In the genomic region with DNA sequence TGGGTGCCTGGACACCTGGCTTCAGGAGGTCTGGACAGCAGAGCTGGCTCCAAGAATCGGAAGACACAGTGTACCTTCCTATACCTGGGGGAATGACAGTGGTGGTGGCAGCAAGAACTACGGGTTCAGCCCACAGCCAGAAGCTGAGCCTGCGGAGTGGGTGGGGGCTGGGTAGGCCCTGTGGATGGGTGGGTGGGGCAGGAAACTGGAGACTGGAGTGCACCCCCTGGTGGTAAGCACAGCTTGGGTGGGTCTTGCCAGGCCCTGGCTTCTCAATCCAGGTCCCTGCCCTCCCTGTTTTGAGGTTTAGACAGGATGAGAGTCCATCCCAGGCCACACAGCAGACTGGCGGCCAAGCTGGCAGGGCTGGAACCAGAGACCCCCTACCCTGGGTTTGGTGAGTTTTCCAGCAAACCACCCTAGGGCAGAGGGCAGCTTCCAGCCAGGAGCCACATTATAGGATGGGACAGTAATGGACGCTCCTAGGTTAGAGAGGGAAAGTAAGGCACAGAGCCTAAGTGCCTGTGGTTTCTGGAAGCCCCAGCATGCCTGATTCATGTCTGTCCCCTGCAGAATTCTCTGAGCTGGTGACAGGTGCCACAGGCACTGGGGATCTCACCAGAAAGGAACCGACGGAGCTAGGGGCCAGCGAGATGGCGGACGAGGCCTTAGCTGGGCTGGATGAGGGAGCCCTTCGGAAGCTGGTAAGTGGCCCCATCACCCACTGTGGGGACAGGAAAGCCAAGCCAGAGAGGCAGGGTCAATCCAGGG, we compare ENCODE assay signal across 8 cellular contexts. TPM values are rescaled to one million over a fixed set of nuclear protein-coding genes. Genes with fewer than 3 reads are reported as not detected.
DNase-seq lines count a peak whose midpoint lies in the region; ATAC-seq and TF ChIP-seq lines count a peak whose summit lies in the region.

No MANE protein-coding gene starts in this region.

- H3K4me3 ChIP-seq in H7 (ENCODE audit: insufficient read depth, low read depth, low read length): no peak overlapping the region
- H3K4me3 ChIP-seq in cardiac fibroblast (replicated peaks in 1 of 2; ENCODE audit: low read depth in 2 of 2, low read length in 2 of 2): peak overlapping the region; percentile 82 to 90
- H3K4me3 ChIP-seq in liver (ENCODE audit: low read depth in 1 of 3, low read length in 3 of 3): peak overlapping the region; percentile 24 to 47 (median 40)

- peak overlapping the region; percentile 64 to 80 for H3K27ac ChIP-seq in liver (ENCODE audit: low read depth in 1 of 2, low read length in 2 of 2)

- no peaks in the 10 kb centered on the region for H3K27me3 Mint-ChIP-seq in T-helper 17 cell

- TF ChIP-seq RAD21 in liver (IDR thresholded peaks at IDR 0.05): peak; percentile 53 to 71

- peak overlapping the region; percentile 87 for H3K4me3 Mint-ChIP-seq in T-helper 17 cell

- H3K27me3 ChIP-seq in H7 (ENCODE audit: control insufficient read depth, insufficient read depth, low read length) (peaks cover 2% of the 10 kb centered on the region), liver (ENCODE audit: control insufficient read depth in 4 of 4, insufficient read depth in 4 of 4, low read length in 3 of 4) (no peaks in the 10 kb centered on the region)

- DNase-seq in AG08396 (ENCODE audit: low spot score) (peak; percentile 86), H7 (peak; percentile 81), T-helper 17 cell (no peak), cardiac fibroblast (ENCODE audit: low read depth in 2 of 2) (peak; percentile 79 to 84), epidermal melanocyte (ENCODE audit: insufficient read length, low spot score) (no peak)
- peak; percentile 32 to 34 for DNase-seq in stimulated activated CD8-positive, alpha-beta memory T cell treated with anti-CD3 and anti-CD28 coated beads, Interleukin-4, amount 100 ng/mL, for 4 hours (ENCODE audit: low read depth in 2 of 2, low spot score in 1 of 2)

- H3K4me1 Mint-ChIP-seq in T-helper 17 cell: peaks cover 30% of the 10 kb centered on the region

- ATAC-seq in T-helper 17 cell (no peak), HG02938 (IDR thresholded peaks at IDR 0.05; ENCODE audit: unreplicated experiment) (no peak)

- no peaks in the 10 kb centered on the region for H3K36me3 Mint-ChIP-seq in T-helper 17 cell (ENCODE audit: low read depth)

- H3K36me3 ChIP-seq in H7 (replicated peaks; ENCODE audit: control insufficient read depth, insufficient read depth, low read length): no peaks in the 10 kb centered on the region
- H3K36me3 ChIP-seq in liver (ENCODE audit: control insufficient read depth in 4 of 4, insufficient read depth in 3 of 4, low read depth in 1 of 4, low read length in 3 of 4): no peaks in the 10 kb centered on the region

- H3K4me1 ChIP-seq in liver (ENCODE audit: control insufficient read depth in 4 of 4, insufficient read depth in 4 of 4, low read length in 3 of 4): peaks cover 3 to 29% (median 15%) of the 10 kb centered on the region in 4 donors

- TF ChIP-seq CTCF in cardiac fibroblast (IDR thresholded peaks at IDR 0.05; ENCODE audit: low read depth, low read length) (peak; percentile 71), liver (IDR thresholded peaks at IDR 0.05; ENCODE audit: low read depth, low read length, missing input control) (peak; percentile 34)

- no peaks in the 10 kb centered on the region for H3K9me3 ChIP-seq in T-helper 17 cell (ENCODE audit: control insufficient read depth, low read length, poor library complexity, severe bottlenecking)
- H3K9me3 ChIP-seq in liver (ENCODE audit: control insufficient read depth in 4 of 4, low read length in 3 of 4): no peaks in the 10 kb centered on the region

- H3K9ac ChIP-seq in liver (ENCODE audit: low read depth in 1 of 2, low read length in 2 of 2): no peak overlapping the region

- WGBS in liver: 68% methylated on average over 11 of the region's 11 CpGs

- peak overlapping the region; percentile 8 for H3K27ac Mint-ChIP-seq in T-helper 17 cell

TF ChIP-seq in liver, 16 proteins besides CTCF, POLR2A, EP300 and RAD21:
- TF ChIP-seq, protein P1, sequence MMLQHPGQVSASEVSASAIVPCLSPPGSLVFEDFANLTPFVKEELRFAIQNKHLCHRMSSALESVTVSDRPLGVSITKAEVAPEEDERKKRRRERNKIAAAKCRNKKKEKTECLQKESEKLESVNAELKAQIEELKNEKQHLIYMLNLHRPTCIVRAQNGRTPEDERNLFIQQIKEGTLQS (IDR thresholded peaks at IDR 0.05): no peak
- TF ChIP-seq YY1 (IDR thresholded peaks at IDR 0.05) (no peak), TAF1 (conservative IDR thresholded peaks at IDR 0.05) (no peak), RXRA (IDR thresholded peaks at IDR 0.05) (no peak), GABPA (IDR thresholded peaks at IDR 0.05 in 1 of 2, conservative IDR thresholded peaks at IDR 0.05 in 1 of 2) (no peak), EGR1 (IDR thresholded peaks at IDR 0.05; ENCODE audit: low read depth in 2 of 2) (no peak), FOXA2 (IDR thresholded peaks at IDR 0.05) (no peak), HNF4G (IDR thresholded peaks at IDR 0.05) (no peak), JUND (IDR thresholded peaks at IDR 0.05) (no peak)
- TF ChIP-seq, protein P2, sequence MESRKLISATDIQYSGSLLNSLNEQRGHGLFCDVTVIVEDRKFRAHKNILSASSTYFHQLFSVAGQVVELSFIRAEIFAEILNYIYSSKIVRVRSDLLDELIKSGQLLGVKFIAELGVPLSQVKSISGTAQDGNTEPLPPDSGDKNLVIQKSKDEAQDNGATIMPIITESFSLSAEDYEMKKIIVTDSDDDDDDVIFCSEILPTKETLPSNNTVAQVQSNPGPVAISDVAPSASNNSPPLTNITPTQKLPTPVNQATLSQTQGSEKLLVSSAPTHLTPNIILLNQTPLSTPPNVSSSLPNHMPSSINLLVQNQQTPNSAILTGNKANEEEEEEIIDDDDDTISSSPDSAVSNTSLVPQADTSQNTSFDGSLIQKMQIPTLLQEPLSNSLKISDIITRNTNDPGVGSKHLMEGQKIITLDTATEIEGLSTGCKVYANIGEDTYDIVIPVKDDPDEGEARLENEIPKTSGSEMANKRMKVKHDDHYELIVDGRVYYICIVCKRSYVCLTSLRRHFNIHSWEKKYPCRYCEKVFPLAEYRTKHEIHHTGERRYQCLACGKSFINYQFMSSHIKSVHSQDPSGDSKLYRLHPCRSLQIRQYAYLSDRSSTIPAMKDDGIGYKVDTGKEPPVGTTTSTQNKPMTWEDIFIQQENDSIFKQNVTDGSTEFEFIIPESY (IDR thresholded peaks at IDR 0.05): no peak

RNA-seq across cellular contexts. Expression of a gene that starts 1.7 kb away (rescaled TPM):
- 10.7 and 21.0 TPM in 2 replicates for total RNA-seq in H7 (2014; rRNA removed; shearing (Covaris generic))
- 1 to 10 TPM; 1.8 to 4.9 TPM for total RNA-seq in T-helper 17 cell
- total RNA-seq in liver: 10 to 100 TPM; 11.2 to 47.3 TPM
- 10 to 100 TPM; 10.1 to 16.4 TPM for polyA plus RNA-seq in liver

RNA-seq across cellular contexts. Expression of a gene that starts 24.6 kb away (rescaled TPM):
- 14.6 and 22.4 TPM in 2 replicates for total RNA-seq in H7 (2014; rRNA removed; shearing (Covaris generic))
- total RNA-seq in T-helper 17 cell (10 to 100 TPM; 33.2 to 54.8 TPM), liver (1 to 10 TPM; 3.0 to 9.0 TPM)
- polyA plus RNA-seq in liver: 10 to 100 TPM; 15.5 to 17.3 TPM

RNA-seq across cellular contexts. Expression of a gene that starts 40.0 kb away (rescaled TPM):
- 10.6 and 11.9 TPM in 2 replicates for total RNA-seq in H7 (2014; rRNA removed; shearing (Covaris generic))
- total RNA-seq in T-helper 17 cell (under 1 TPM in 1 of 2 donors, not detected in 1; 0.25 TPM), liver (under 1 TPM; 0.14 to 0.17 TPM)
- under 1 TPM; 0.06 to 0.08 TPM for polyA plus RNA-seq in liver

RNA-seq across cellular contexts. Expression of a gene that starts 57.5 kb away (rescaled TPM):
- total RNA-seq in H7 (2014; rRNA removed; shearing (Covaris generic)): 13.6 and 19.3 TPM in 2 replicates
- total RNA-seq in T-helper 17 cell (not detected), liver (not detected)
- not detected for polyA plus RNA-seq in liver

Comparison
In these comparisons a context has a peak if more than half of its experiments do, and no peak if none do; other contexts are left out.
1. DNase-seq: peak in AG08396 (single experiment), H7 (single experiment), cardiac fibroblast (2 of 2) and stimulated activated CD8-positive, alpha-beta memory T cell treated with anti-CD3 and anti-CD28 coated beads, Interleukin-4, amount 100 ng/mL, for 4 hours (2 of 2); none in T-helper 17 cell (0 of 3) and epidermal melanocyte (single experiment).